In the genomic region with DNA sequence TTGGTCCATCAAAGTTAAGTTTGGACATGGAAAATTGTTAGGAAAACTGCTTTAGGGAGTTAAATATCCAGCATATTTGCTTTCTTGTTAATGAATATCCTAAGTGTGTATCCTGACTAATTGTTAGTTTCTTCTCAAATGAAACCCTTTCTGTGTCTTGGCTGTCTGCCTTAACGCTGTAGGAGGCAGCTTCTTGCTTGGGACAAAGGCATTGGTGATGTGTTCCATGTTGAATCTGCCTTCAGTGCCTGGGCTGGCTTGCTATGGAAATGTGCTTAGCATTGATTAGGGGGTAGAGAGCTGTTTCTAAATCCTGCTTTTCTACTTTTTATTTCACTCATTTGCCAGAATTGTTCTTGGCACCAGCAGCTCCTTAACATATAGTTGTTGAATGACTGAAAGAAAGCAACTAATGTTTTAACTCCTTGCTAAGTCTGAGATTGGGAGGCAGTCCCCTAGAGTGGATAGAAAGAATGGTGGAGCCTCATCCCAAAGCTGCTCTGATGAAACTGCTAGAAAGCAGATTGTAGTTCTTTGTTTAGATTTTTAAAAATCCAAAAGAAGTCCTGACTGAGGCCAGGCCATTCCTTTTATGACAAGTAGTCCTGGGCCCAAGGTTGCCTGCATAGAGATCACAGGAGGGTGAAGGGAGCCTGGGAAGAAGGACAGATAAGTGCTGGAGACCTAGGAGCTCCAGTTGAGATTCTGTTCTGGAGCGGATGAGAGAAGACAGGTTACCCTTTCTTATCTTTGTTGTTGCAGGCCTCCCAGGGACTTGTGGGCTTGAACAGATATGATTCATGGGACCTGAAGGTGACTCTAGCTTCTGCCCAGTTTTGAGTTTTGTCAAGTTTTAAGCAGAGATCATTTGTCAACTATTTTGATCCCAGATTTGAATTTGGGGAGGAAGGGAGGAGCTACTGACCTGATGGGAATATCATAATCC, we compare ENCODE assay signal across 1 cellular context.
TF ChIP-seq lines count a peak whose summit lies in the region.

No MANE protein-coding gene starts in this region.

TF ChIP-seq in K562, 482 proteins besides CTCF, POLR2A, EP300 and RAD21 (continued from another document and continues in another):
- TF ChIP-seq SAP30 (IDR thresholded peaks at IDR 0.05; ENCODE audit: borderline replicate concordance, insufficient read depth, low read depth, low read length, poor library complexity, severe bottlenecking) (no peak), ZNF197 (CRISPR knock-in tag; IDR thresholded peaks at IDR 0.05; ENCODE audit: low read depth) (0 out of 2 replicates have a peak, but pooled peaks have one; percentile 72), NR4A1 (CRISPR knock-in tag; IDR thresholded peaks at IDR 0.05) (no peak), NR4A1 (tag; IDR thresholded peaks at IDR 0.05) (peak; percentile 55; the same call in 1 of the 2 replicates), TEAD4 (IDR thresholded peaks at IDR 0.05; ENCODE audit: low read length) (peak; percentile 97), TEAD4 (CRISPR knock-in tag; IDR thresholded peaks at IDR 0.05; ENCODE audit: borderline replicate concordance) (no peak), IRF2 (CRISPR knock-in tag; IDR thresholded peaks at IDR 0.05) (no peak), JUN (IDR thresholded peaks at IDR 0.05; ENCODE audit: borderline replicate concordance, low read depth, low read length) (peak; percentile 72), JUN (CRISPR knock-in tag; IDR thresholded peaks at IDR 0.05; ENCODE audit: borderline replicate concordance) (no peak), YBX1 (IDR thresholded peaks at IDR 0.05) (no peak), FUS (optimal IDR thresholded peaks at IDR 0.05; ENCODE audit: low read depth, low read length) (no peak), ZSCAN32 (CRISPR knock-in tag; IDR thresholded peaks at IDR 0.05) (no peak), EZH2 (IDR thresholded peaks at IDR 0.05; ENCODE audit: borderline replicate concordance, low read depth, low read length) (no peak), CLOCK (CRISPR knock-in tag; IDR thresholded peaks at IDR 0.05; ENCODE audit: borderline replicate concordance) (no peak), DNMT1 (IDR thresholded peaks at IDR 0.05) (no peak), CEBPG (CRISPR knock-in tag; IDR thresholded peaks at IDR 0.05) (peak; percentile 60; the same call in 1 of the 2 replicates), CEBPG (tag; conservative IDR thresholded peaks at IDR 0.05 in 1 of 2, IDR thresholded peaks at IDR 0.05 in 1 of 2) (no peak), ZNF280B (CRISPR knock-in tag; IDR thresholded peaks at IDR 0.05) (no peak), SREBF1 (IDR thresholded peaks at IDR 0.05; ENCODE audit: borderline replicate concordance, low read depth, low read length) (no peak), ETV1 (tag; conservative IDR thresholded peaks at IDR 0.05; ENCODE audit: low read depth) (peak; percentile 75), ATF3 (IDR thresholded peaks at IDR 0.05) (peak; percentile 76; the same call in 1 of the 2 replicates), ATF3 (CRISPR knock-in tag; conservative IDR thresholded peaks at IDR 0.05) (0 out of 2 replicates have a peak, but pooled peaks have one; percentile 21)
- TF ChIP-seq, protein P1, sequence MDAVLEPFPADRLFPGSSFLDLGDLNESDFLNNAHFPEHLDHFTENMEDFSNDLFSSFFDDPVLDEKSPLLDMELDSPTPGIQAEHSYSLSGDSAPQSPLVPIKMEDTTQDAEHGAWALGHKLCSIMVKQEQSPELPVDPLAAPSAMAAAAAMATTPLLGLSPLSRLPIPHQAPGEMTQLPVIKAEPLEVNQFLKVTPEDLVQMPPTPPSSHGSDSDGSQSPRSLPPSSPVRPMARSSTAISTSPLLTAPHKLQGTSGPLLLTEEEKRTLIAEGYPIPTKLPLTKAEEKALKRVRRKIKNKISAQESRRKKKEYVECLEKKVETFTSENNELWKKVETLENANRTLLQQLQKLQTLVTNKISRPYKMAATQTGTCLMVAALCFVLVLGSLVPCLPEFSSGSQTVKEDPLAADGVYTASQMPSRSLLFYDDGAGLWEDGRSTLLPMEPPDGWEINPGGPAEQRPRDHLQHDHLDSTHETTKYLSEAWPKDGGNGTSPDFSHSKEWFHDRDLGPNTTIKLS (IDR thresholded peaks at IDR 0.05; ENCODE audit: borderline replicate concordance, low read depth): peak; percentile 49; the same call in 1 of the 2 replicates
- TF ChIP-seq, protein P2, sequence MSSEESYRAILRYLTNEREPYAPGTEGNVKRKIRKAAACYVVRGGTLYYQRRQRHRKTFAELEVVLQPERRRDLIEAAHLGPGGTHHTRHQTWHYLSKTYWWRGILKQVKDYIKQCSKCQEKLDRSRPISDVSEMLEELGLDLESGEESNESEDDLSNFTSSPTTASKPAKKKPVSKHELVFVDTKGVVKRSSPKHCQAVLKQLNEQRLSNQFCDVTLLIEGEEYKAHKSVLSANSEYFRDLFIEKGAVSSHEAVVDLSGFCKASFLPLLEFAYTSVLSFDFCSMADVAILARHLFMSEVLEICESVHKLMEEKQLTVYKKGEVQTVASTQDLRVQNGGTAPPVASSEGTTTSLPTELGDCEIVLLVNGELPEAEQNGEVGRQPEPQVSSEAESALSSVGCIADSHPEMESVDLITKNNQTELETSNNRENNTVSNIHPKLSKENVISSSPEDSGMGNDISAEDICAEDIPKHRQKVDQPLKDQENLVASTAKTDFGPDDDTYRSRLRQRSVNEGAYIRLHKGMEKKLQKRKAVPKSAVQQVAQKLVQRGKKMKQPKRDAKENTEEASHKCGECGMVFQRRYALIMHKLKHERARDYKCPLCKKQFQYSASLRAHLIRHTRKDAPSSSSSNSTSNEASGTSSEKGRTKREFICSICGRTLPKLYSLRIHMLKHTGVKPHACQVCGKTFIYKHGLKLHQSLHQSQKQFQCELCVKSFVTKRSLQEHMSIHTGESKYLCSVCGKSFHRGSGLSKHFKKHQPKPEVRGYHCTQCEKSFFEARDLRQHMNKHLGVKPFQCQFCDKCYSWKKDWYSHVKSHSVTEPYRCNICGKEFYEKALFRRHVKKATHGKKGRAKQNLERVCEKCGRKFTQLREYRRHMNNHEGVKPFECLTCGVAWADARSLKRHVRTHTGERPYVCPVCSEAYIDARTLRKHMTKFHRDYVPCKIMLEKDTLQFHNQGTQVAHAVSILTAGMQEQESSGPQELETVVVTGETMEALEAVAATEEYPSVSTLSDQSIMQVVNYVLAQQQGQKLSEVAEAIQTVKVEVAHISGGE (CRISPR knock-in tag; IDR thresholded peaks at IDR 0.05): 0 out of 6 replicates have a peak, but pooled peaks of 1 of the 3 experiments have one; percentile 29
- TF ChIP-seq, protein P3, sequence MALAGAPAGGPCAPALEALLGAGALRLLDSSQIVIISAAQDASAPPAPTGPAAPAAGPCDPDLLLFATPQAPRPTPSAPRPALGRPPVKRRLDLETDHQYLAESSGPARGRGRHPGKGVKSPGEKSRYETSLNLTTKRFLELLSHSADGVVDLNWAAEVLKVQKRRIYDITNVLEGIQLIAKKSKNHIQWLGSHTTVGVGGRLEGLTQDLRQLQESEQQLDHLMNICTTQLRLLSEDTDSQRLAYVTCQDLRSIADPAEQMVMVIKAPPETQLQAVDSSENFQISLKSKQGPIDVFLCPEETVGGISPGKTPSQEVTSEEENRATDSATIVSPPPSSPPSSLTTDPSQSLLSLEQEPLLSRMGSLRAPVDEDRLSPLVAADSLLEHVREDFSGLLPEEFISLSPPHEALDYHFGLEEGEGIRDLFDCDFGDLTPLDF (CRISPR knock-in tag; IDR thresholded peaks at IDR 0.05): peak; percentile 50; the same call in 1 of the 2 replicates
- TF ChIP-seq, protein P4, sequence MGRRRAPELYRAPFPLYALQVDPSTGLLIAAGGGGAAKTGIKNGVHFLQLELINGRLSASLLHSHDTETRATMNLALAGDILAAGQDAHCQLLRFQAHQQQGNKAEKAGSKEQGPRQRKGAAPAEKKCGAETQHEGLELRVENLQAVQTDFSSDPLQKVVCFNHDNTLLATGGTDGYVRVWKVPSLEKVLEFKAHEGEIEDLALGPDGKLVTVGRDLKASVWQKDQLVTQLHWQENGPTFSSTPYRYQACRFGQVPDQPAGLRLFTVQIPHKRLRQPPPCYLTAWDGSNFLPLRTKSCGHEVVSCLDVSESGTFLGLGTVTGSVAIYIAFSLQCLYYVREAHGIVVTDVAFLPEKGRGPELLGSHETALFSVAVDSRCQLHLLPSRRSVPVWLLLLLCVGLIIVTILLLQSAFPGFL (CRISPR knock-in tag; IDR thresholded peaks at IDR 0.05): no peak
